Comparison of ENCODE assay signal across 9 cellular contexts in genomic region chr19:56348289-56348877, GRCh38. TPM values are rescaled to one million over a fixed set of nuclear protein-coding genes. Genes with fewer than 3 reads are reported as not detected.
DNase-seq lines count a peak whose midpoint lies in the region; ATAC-seq lines count a peak whose summit lies in the region.
"Had no signal": no experiment of that assay in that cellular context is flagged by ENCODE, and none has a peak within 500 bp of the region (broad histone marks: within the 10 kb centered on the region; RNA-seq: fewer than 3 reads in every experiment).

No MANE protein-coding gene starts in this region.

- H3K4me1 ChIP-seq in Karpas-422 (ENCODE audit: low read length) (no peaks in the 10 kb centered on the region), adipocyte (ENCODE audit: control insufficient read depth, insufficient read depth, low read length) (no peaks in the 10 kb centered on the region)
- H3K4me1 ChIP-seq: parathyroid adenoma had no signal

- H3K4me1 Mint-ChIP-seq in activated naive CD4-positive, alpha-beta T cell treated with anti-CD3 and anti-CD28 coated beads, Interleukin-2, amount 10 ng/mL, durations not matched to agents 7 days and 5 days, result no peaks in the 10 kb centered on the region

- ATAC-seq in HG03521 (IDR thresholded peaks at IDR 0.05; ENCODE audit: unreplicated experiment), result no peak
- ATAC-seq in HG03520 (IDR thresholded peaks at IDR 0.05; ENCODE audit: unreplicated experiment), result no peak

- H3K9me3 ChIP-seq in Karpas-422 (ENCODE audit: low read length) (no peaks in the 10 kb centered on the region), adipocyte (ENCODE audit: control insufficient read depth, low read length) (no peaks in the 10 kb centered on the region)

- H3K27me3 Mint-ChIP-seq in activated naive CD4-positive, alpha-beta T cell treated with anti-CD3 and anti-CD28 coated beads, Interleukin-2, amount 10 ng/mL, durations not matched to agents 7 days and 5 days, result no peaks in the 10 kb centered on the region

- no peaks in the 10 kb centered on the region for H3K27me3 ChIP-seq in Karpas-422 (ENCODE audit: low read length)
- H3K27me3 ChIP-seq in adipocyte (replicated peaks; ENCODE audit: control insufficient read depth, insufficient read depth, low read length), result no peaks in the 10 kb centered on the region

- H3K36me3 ChIP-seq in Karpas-422 (ENCODE audit: insufficient read depth, low read length), result no peaks in the 10 kb centered on the region
- H3K36me3 ChIP-seq in adipocyte (ENCODE audit: control insufficient read depth, insufficient read depth, low read length, severe bottlenecking), result no peaks in the 10 kb centered on the region

- H3K4me3 ChIP-seq in Karpas-422 (ENCODE audit: low read length), result no peak overlapping the region
- no peak overlapping the region for H3K4me3 ChIP-seq in adipocyte (ENCODE audit: low read length)

- no peak overlapping the region for H2AFZ ChIP-seq in Karpas-422 (ENCODE audit: low read length)
- H2AFZ ChIP-seq: parathyroid adenoma had no signal

- H4K20me1 ChIP-seq in Karpas-422 (ENCODE audit: insufficient read depth, low read depth, low read length), result no peaks in the 10 kb centered on the region

- H3K4me2 ChIP-seq in Karpas-422 (ENCODE audit: low read depth, low read length, poor library complexity, severe bottlenecking), result no peak overlapping the region

- H3K36me3 Mint-ChIP-seq in activated naive CD4-positive, alpha-beta T cell treated with anti-CD3 and anti-CD28 coated beads, Interleukin-2, amount 10 ng/mL, durations not matched to agents 7 days and 5 days, result no peaks in the 10 kb centered on the region

- H3K27ac Mint-ChIP-seq in activated naive CD4-positive, alpha-beta T cell treated with anti-CD3 and anti-CD28 coated beads, Interleukin-2, amount 10 ng/mL, durations not matched to agents 7 days and 5 days, result no peak overlapping the region

- CTCF ChIA-PET in activated naive CD4-positive, alpha-beta T cell treated with anti-CD3 and anti-CD28 coated beads, Interleukin-2, amount 10 ng/mL, durations not matched to agents 7 days and 5 days (lab: Charles Lee), result interaction anchor here (0.5 to 3.1 kb wide), 15 partner anchors 9 to 935 kb away, joined by 3 to 17 read pairs (median 4); no protein-coding TSS in a partner anchor

- DNase-seq in activated naive CD4-positive, alpha-beta T cell treated with anti-CD3 and anti-CD28 coated beads, Interleukin-2, amount 10 ng/mL, durations not matched to agents 7 days and 5 days, result peak; percentile 37
- no peak for DNase-seq in activated naive CD4-positive, alpha-beta T cell treated with Interleukin-2 at 50 U/mL for 16 hours
- peak; percentile 81 for DNase-seq in Karpas-422
- peak; percentile 13 for DNase-seq in adipocyte (ENCODE audit: low read depth)
- DNase-seq in stimulated activated CD4-positive, alpha-beta T cell treated with anti-CD3 and anti-CD28 coated beads, Interleukin-2, amount 100 ng/mL, for 48 hours, result peak; percentile 13 to 18
- DNase-seq in activated CD4-positive, CD25-positive, alpha-beta regulatory T cell treated with anti-CD3 and anti-CD28 coated beads, Interleukin-2, amount 50 U/mL, for 72 hours, result no peak

- H3K9ac ChIP-seq in Karpas-422 (ENCODE audit: low read length) (no peak overlapping the region), adipocyte (ENCODE audit: low read length) (no peak overlapping the region)
- H3K9ac ChIP-seq: parathyroid adenoma had no signal

- no peaks in the 10 kb centered on the region for H3K79me2 ChIP-seq in Karpas-422 (ENCODE audit: low read length)
- H3K79me2 ChIP-seq: parathyroid adenoma had no signal

- no peak overlapping the region for H3K4me3 Mint-ChIP-seq in activated naive CD4-positive, alpha-beta T cell treated with anti-CD3 and anti-CD28 coated beads, Interleukin-2, amount 10 ng/mL, durations not matched to agents 7 days and 5 days

- no peaks in the 10 kb centered on the region for H3K9me2 ChIP-seq in Karpas-422 (replicated peaks; ENCODE audit: insufficient read depth, low read length)

- no peaks in the 10 kb centered on the region for H3K9me3 Mint-ChIP-seq in activated naive CD4-positive, alpha-beta T cell treated with anti-CD3 and anti-CD28 coated beads, Interleukin-2, amount 10 ng/mL, durations not matched to agents 7 days and 5 days

- H3K27ac ChIP-seq in Karpas-422 (ENCODE audit: low read length), result no peak overlapping the region
- H3K27ac ChIP-seq: parathyroid adenoma had no signal

RNA-seq across cellular contexts. Expression of gene ZSCAN5A, which starts 33.7 kb away (rescaled TPM):
- total RNA-seq in Karpas-422 (2014; rRNA removed; shearing (Covaris generic); ENCODE audit: low replicate concordance), result 14.4 and 16.2 TPM in 2 replicates

RNA-seq across cellular contexts. Expression of gene ZNF582, which starts 45.0 kb away (rescaled TPM):
- 2.6 and 3.4 TPM in 2 replicates for total RNA-seq in Karpas-422 (2014; rRNA removed; shearing (Covaris generic); ENCODE audit: low replicate concordance)

RNA-seq across cellular contexts. Expression of gene ZNF583, which starts 55.7 kb away (rescaled TPM):
- total RNA-seq in Karpas-422 (2014; rRNA removed; shearing (Covaris generic); ENCODE audit: low replicate concordance), result 4.9 and 6.7 TPM in 2 replicates

Comparison
In these comparisons a context has a peak if more than half of its experiments do, and no peak if none do; other contexts are left out.
1. DNase-seq: peak in activated naive CD4-positive, alpha-beta T cell treated with anti-CD3 and anti-CD28 coated beads, Interleukin-2, amount 10 ng/mL, durations not matched to agents 7 days and 5 days (single experiment), Karpas-422 (single experiment), adipocyte (single experiment) and stimulated activated CD4-positive, alpha-beta T cell treated with anti-CD3 and anti-CD28 coated beads, Interleukin-2, amount 100 ng/mL, for 48 hours (2 of 2); none in activated naive CD4-positive, alpha-beta T cell treated with Interleukin-2 at 50 U/mL for 16 hours (single experiment) and activated CD4-positive, CD25-positive, alpha-beta regulatory T cell treated with anti-CD3 and anti-CD28 coated beads, Interleukin-2, amount 50 U/mL, for 72 hours (single experiment).